Comparison of ENCODE assay signal across 1 cellular context in genomic region chr6:125611573-125612399, GRCh38.
TF ChIP-seq lines count a peak whose summit lies in the region.

No MANE protein-coding gene starts in this region.

TF ChIP-seq in HEK293, 187 proteins besides CTCF, POLR2A, EP300 and RAD21 (continued from another document):
- TF ChIP-seq ZBTB11 (tag by site-specific recombination; conservative IDR thresholded peaks at IDR 0.05; ENCODE audit: low read depth) (peak; percentile 45), PRDM10 (tag by site-specific recombination; IDR thresholded peaks at IDR 0.05) (peak; percentile 96), ZBTB10 (tag by site-specific recombination; IDR thresholded peaks at IDR 0.05) (no peak), ZIC2 (tag by site-specific recombination; IDR thresholded peaks at IDR 0.05) (no peak), ZNF19 (tag by site-specific recombination; IDR thresholded peaks at IDR 0.05; ENCODE audit: low read depth) (no peak), ZNF558 (tag by site-specific recombination; IDR thresholded peaks at IDR 0.05) (no peak), TCF7L2 (IDR thresholded peaks at IDR 0.05; ENCODE audit: borderline replicate concordance, low read depth, low read length) (no peak), SCRT2 (tag by site-specific recombination; IDR thresholded peaks at IDR 0.05) (no peak), ZNF174 (tag by site-specific recombination; IDR thresholded peaks at IDR 0.05) (no peak), PRDM6 (tag by site-specific recombination; IDR thresholded peaks at IDR 0.05) (peak; percentile 48; the same call in 1 of the 2 replicates), ZSCAN5A (tag by site-specific recombination; IDR thresholded peaks at IDR 0.05) (no peak), ZNF701 (tag by site-specific recombination; IDR thresholded peaks at IDR 0.05) (no peak), SETDB1 (IDR thresholded peaks at IDR 0.05; ENCODE audit: insufficient read length, low read length) (no peak), ZFHX2 (tag by site-specific recombination; conservative IDR thresholded peaks at IDR 0.05) (no peak), ZNF148 (tag by site-specific recombination; IDR thresholded peaks at IDR 0.05; ENCODE audit: borderline replicate concordance) (no peak), ZNF324 (tag by site-specific recombination; IDR thresholded peaks at IDR 0.05) (no peak), ZNF48 (tag by site-specific recombination; IDR thresholded peaks at IDR 0.05) (no peak), ZNF394 (tag by site-specific recombination; IDR thresholded peaks at IDR 0.05; ENCODE audit: borderline replicate concordance) (no peak), ZBTB26 (tag by site-specific recombination; optimal IDR thresholded peaks at IDR 0.05) (no peak)
